In genomic region chr15:48176957-48177356, GRCh38 we compare ENCODE assay signal across 8 cellular contexts. TPM values are rescaled to one million over a fixed set of nuclear protein-coding genes. Genes with fewer than 3 reads are reported as not detected.
DNase-seq lines count a peak whose midpoint lies in the region; ATAC-seq and TF ChIP-seq lines count a peak whose summit lies in the region.

No MANE protein-coding gene starts in this region.

- no peak for DNase-seq in heart right ventricle
- DNase-seq in cardiac septum (ENCODE audit: low spot score) = no peak
- DNase-seq in activated B cell treated with CpG ODN at 0.5 μM for 24 hours = no peak
- DNase-seq in kidney tubule cell (ENCODE audit: low spot score) = peak; percentile 62
- DNase-seq in upper lobe of right lung = no peak

- 66 to 76% methylated on average over 2 of the region's 2 CpGs for WGBS in heart right ventricle, 2 donors

- H3K27ac ChIP-seq in heart right ventricle (peak overlapping the region in 4 of 10 donors; percentile 56 to 89 (median 83)), upper lobe of right lung (no peak overlapping the region)

- H3K4me3 ChIP-seq in heart right ventricle = peak overlapping the region in 9 of 10 donors; percentile 53 to 78 (median 66)
- peak overlapping the region; percentile 65 for H3K4me3 ChIP-seq in upper lobe of right lung

- peak overlapping the region; percentile 90 for H3K27ac Mint-ChIP-seq in activated B cell treated with CpG ODN at 0.5 μM for 24 hours

- no peak for TF ChIP-seq CTCF in heart right ventricle (IDR thresholded peaks at IDR 0.05)
- no peak for TF ChIP-seq CTCF in activated B cell treated with CpG ODN at 0.5 μM for 24 hours (IDR thresholded peaks at IDR 0.05)
- no peak for TF ChIP-seq CTCF in upper lobe of right lung (IDR thresholded peaks at IDR 0.05)

- POLR2A ChIA-PET in activated B cell treated with CpG ODN at 0.5 μM for 24 hours (lab: Charles Lee) = interaction anchor here (1.0 to 1.5 kb wide), 2 partner anchors 154 to 634 kb away, joined by 3 read pairs; partner anchors contain the start of genes CEP152 and DUT

- CTCF ChIA-PET in activated B cell treated with CpG ODN at 0.5 μM for 24 hours (lab: Charles Lee) = no interaction called here

- H3K9me3 Mint-ChIP-seq in activated B cell treated with CpG ODN at 0.5 μM for 24 hours = no peaks in the 10 kb centered on the region

- H3K36me3 Mint-ChIP-seq in activated B cell treated with CpG ODN at 0.5 μM for 24 hours (ENCODE audit: low read depth) = peaks cover 3% of the 10 kb centered on the region

- peaks cover 11% of the 10 kb centered on the region for H3K27me3 Mint-ChIP-seq in activated B cell treated with CpG ODN at 0.5 μM for 24 hours

- intact Hi-C loops in heart right ventricle (cut with DNase I) = no loop called here
- intact Hi-C loops in cardiac septum (cut with DNase I) = loop anchor here (10.0 kb wide), 1 partner anchor 108 kb away; no protein-coding TSS in a partner anchor
- intact Hi-C loops in activated B cell treated with CpG ODN at 0.5 μM for 24 hours (cut with micrococcal nuclease) = loop anchor here (10.0 kb wide), 3 partner anchors 698 to 1448 kb away; partner anchors contain the start of genes DTWD1, EID1, FAM227B and SECISBP2L
- intact Hi-C loops in upper lobe of right lung (cut with DNase I) = no loop called here

- H3K4me1 ChIP-seq in heart right ventricle (peaks cover 0 to 18% (median 8%) of the 10 kb centered on the region in 9 donors), upper lobe of right lung (peaks cover 6% of the 10 kb centered on the region)

- no peaks in the 10 kb centered on the region for H3K36me3 ChIP-seq in heart right ventricle
- H3K36me3 ChIP-seq in upper lobe of right lung = no peaks in the 10 kb centered on the region

- H3K9me3 ChIP-seq in heart right ventricle (peaks cover 0 to 23% (median 0%) of the 10 kb centered on the region in 11 donors), upper lobe of right lung (no peaks in the 10 kb centered on the region)

- peaks cover 0 to 44% (median 6%) of the 10 kb centered on the region in 7 donors for H3K27me3 ChIP-seq in heart right ventricle
- peaks cover 4% of the 10 kb centered on the region for H3K27me3 ChIP-seq in upper lobe of right lung

- peaks cover 18% of the 10 kb centered on the region for H3K4me1 Mint-ChIP-seq in activated B cell treated with CpG ODN at 0.5 μM for 24 hours

- H3K4me3 Mint-ChIP-seq in activated B cell treated with CpG ODN at 0.5 μM for 24 hours = peak overlapping the region; percentile 94

- no peak for ATAC-seq in heart right ventricle
- ATAC-seq in activated B cell treated with CpG ODN at 0.5 μM for 24 hours (ENCODE audit: low read depth) = no peak
- no peak for ATAC-seq in upper lobe of right lung
- ATAC-seq in GM19328 (IDR thresholded peaks at IDR 0.05; ENCODE audit: unreplicated experiment) = no peak
- no peak for ATAC-seq in HG03521 (IDR thresholded peaks at IDR 0.05; ENCODE audit: unreplicated experiment)
- ATAC-seq in HG03342 (IDR thresholded peaks at IDR 0.05; ENCODE audit: unreplicated experiment) = no peak

RNA-seq across cellular contexts. Expression of gene MYEF2, which starts 1.1 kb away (rescaled TPM):
- total RNA-seq in heart right ventricle (10 to 100 TPM in 7 of 10 donors, 1 to 10 TPM in 3; 7.3 to 18.6 (median 13.3) TPM), cardiac septum (25.5 TPM), activated B cell treated with CpG ODN at 0.5 μM for 24 hours (19.7 and 23.1 TPM in 2 replicates), upper lobe of right lung (21.3 TPM)
- polyA plus RNA-seq in heart right ventricle = 10 to 100 TPM in 1 of 2 donors, 1 to 10 TPM in 1; 3.8 to 11.6 TPM

RNA-seq across cellular contexts. Expression of gene CTXN2, which starts 14.5 kb away (rescaled TPM):
- total RNA-seq in heart right ventricle (not detected), cardiac septum (not detected), activated B cell treated with CpG ODN at 0.5 μM for 24 hours (not detected in 2 replicates), upper lobe of right lung (not detected)
- not detected for polyA plus RNA-seq in heart right ventricle

RNA-seq across cellular contexts. Expression of gene SLC12A1, which starts 29.1 kb away (rescaled TPM):
- total RNA-seq in heart right ventricle (not detected), cardiac septum (not detected), activated B cell treated with CpG ODN at 0.5 μM for 24 hours (not detected in 2 replicates), upper lobe of right lung (not detected)
- not detected for polyA plus RNA-seq in heart right ventricle

RNA-seq across cellular contexts. Expression of gene SLC24A5, which starts 56.2 kb away (rescaled TPM):
- total RNA-seq in heart right ventricle (not detected), cardiac septum (not detected), activated B cell treated with CpG ODN at 0.5 μM for 24 hours (not detected in 2 replicates), upper lobe of right lung (0.84 TPM)
- not detected for polyA plus RNA-seq in heart right ventricle

Comparison
In these comparisons a context has a peak if more than half of its experiments do, and no peak if none do; other contexts are left out.
1. intact Hi-C loops: an anchor here in cardiac septum (10.0 kb wide) and activated B cell treated with CpG ODN at 0.5 μM for 24 hours (10.0 kb wide); none called in heart right ventricle and upper lobe of right lung.